Comparison of ENCODE assay signal across 1 cellular context in the genomic region with DNA sequence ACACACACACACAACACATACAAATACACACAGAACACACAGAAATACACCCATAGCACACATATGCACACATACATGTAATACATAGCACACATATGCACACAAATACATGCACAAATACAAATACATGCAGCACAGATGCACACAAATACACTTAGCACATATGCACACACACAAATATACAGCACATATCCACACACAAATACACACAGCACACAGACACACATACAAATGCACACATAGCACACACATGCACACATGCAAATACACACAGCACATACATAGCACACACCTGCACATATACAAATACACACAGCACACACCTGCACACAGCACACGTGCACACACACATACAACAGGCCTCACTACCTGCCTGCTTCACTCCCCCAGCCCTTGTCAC.
TF ChIP-seq lines count a peak whose summit lies in the region.

No MANE protein-coding gene starts in this region.

TF ChIP-seq in H1, 55 proteins besides CTCF, POLR2A, EP300 and RAD21:
- TF ChIP-seq POLR2AphosphoS5 (IDR thresholded peaks at IDR 0.05; ENCODE audit: low read depth, low read length) = no peak
- TF ChIP-seq MAFK (IDR thresholded peaks at IDR 0.05; ENCODE audit: low read depth, low read length) = no peak
- TF ChIP-seq RFX5 (IDR thresholded peaks at IDR 0.05; ENCODE audit: borderline replicate concordance, low read depth, low read length) = no peak
- TF ChIP-seq, protein P1, sequence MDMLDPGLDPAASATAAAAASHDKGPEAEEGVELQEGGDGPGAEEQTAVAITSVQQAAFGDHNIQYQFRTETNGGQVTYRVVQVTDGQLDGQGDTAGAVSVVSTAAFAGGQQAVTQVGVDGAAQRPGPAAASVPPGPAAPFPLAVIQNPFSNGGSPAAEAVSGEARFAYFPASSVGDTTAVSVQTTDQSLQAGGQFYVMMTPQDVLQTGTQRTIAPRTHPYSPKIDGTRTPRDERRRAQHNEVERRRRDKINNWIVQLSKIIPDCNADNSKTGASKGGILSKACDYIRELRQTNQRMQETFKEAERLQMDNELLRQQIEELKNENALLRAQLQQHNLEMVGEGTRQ (IDR thresholded peaks at IDR 0.05; ENCODE audit: low read length) = no peak
- TF ChIP-seq CHD1 (IDR thresholded peaks at IDR 0.05; ENCODE audit: low read depth, low read length) = no peak
- no peak for TF ChIP-seq SIN3A (conservative IDR thresholded peaks at IDR 0.05 in 1 of 2, IDR thresholded peaks at IDR 0.05 in 1 of 2; ENCODE audit: low read depth in 1 of 2, low read length in 2 of 2)
- no peak for TF ChIP-seq RXRA (IDR thresholded peaks at IDR 0.05; ENCODE audit: insufficient read depth, low read depth, low read length)
- TF ChIP-seq KDM4A (IDR thresholded peaks at IDR 0.05; ENCODE audit: low read depth, low read length, severe bottlenecking) = no peak
- TF ChIP-seq RNF2 (IDR thresholded peaks at IDR 0.05; ENCODE audit: borderline replicate concordance, low read depth, low read length, missing control alignments, poor library complexity, severe bottlenecking) = no peak
- no peak for TF ChIP-seq CBX5 (IDR thresholded peaks at IDR 0.05; ENCODE audit: low read depth, low read length)
- TF ChIP-seq, protein P2, sequence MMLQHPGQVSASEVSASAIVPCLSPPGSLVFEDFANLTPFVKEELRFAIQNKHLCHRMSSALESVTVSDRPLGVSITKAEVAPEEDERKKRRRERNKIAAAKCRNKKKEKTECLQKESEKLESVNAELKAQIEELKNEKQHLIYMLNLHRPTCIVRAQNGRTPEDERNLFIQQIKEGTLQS (IDR thresholded peaks at IDR 0.05; ENCODE audit: insufficient read depth, low read depth, low read length) = no peak
- no peak for TF ChIP-seq CEBPB (IDR thresholded peaks at IDR 0.05; ENCODE audit: low read depth, low read length)
- no peak for TF ChIP-seq CBX8 (IDR thresholded peaks at IDR 0.05; ENCODE audit: borderline replicate concordance, low read depth, low read length)
- TF ChIP-seq SIRT6 (IDR thresholded peaks at IDR 0.05; ENCODE audit: low read length) = no peak
- no peak for TF ChIP-seq SP1 (IDR thresholded peaks at IDR 0.05; ENCODE audit: low read depth, low read length)
- no peak for TF ChIP-seq KDM1A (IDR thresholded peaks at IDR 0.05; ENCODE audit: borderline replicate concordance, low read length)
- TF ChIP-seq KDM5A (IDR thresholded peaks at IDR 0.05; ENCODE audit: low read length) = no peak
